Comparison of ENCODE assay signal across 16 cellular contexts in the genomic region with DNA sequence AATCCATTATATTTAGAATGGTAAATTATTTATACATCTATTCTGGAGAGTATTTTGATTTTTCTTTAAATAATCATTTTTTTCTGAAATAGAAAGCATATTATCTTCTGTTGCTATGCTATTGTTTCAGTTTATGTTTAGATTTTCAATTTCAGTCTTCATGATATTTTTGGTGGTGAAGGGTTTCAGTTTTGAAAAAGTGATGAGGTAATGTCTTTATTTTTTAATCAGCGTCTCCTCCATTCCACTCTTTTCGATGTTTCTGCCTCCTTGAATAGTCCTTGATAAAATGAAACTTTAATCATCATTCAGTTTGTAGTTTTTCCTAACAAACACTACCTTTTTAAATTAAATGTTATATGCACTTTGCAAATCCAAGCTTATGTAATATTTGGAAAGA.
A peak's percentile ranks its signal among the peaks of the same experiment; 100 is the strongest.
DNase-seq lines count a peak whose midpoint lies in the region; ATAC-seq and TF ChIP-seq lines count a peak whose summit lies in the region.
"Had no signal": no experiment of that assay in that cellular context is flagged by ENCODE, and none has a peak within 500 bp of the region (broad histone marks: within the 10 kb centered on the region; RNA-seq: fewer than 3 reads in every experiment).

No MANE protein-coding gene starts in this region.

- peak overlapping the region; percentile 20; the same call in 1 of the 2 replicates for H3K4me3 ChIP-seq in GM12865 (ENCODE audit: low read depth, low read length)
- H3K4me3 ChIP-seq: MG63, SK-N-MC, thoracic aorta had no signal

- DNase-seq in GM12865 (ENCODE audit: low read depth) (peak; percentile 51), AG08395 (ENCODE audit: low spot score) (no peak), NCI-H1417 treated with DMSO at 0.1 percent for 48 hours (lab: John Stamatoyannopoulos, UW) (no peak), AML-193 (lab: John Stamatoyannopoulos, UW) (no peak)
- no peak for DNase-seq in activated CD4-positive, alpha-beta T cell treated with anti-CD3 and anti-CD28 coated beads for 1 hour
- DNase-seq: activated CD8-positive, alpha-beta T cell treated with anti-CD3 and anti-CD28 coated beads, Interleukin-2, amount 10 ng/mL, durations not matched to agents 7 days and 5 days; hypothalamus; mesenchymal stem cell; MG63; NCI-H526 treated with DMSO at 0.1 percent for 48 hours had no signal

- TF ChIP-seq CTCF in GM12865 (IDR thresholded peaks at IDR 0.05; ENCODE audit: insufficient read depth, low read depth, low read length, missing control alignments), result no peak

- ATAC-seq in GM19372 (IDR thresholded peaks at IDR 0.05; ENCODE audit: low read depth, unreplicated experiment), result peak; percentile 84
- ATAC-seq in HG02678 (IDR thresholded peaks at IDR 0.05; ENCODE audit: unreplicated experiment), result peak; percentile 97
- ATAC-seq in HG03439 (IDR thresholded peaks at IDR 0.05; ENCODE audit: unreplicated experiment), result peak; percentile 95
- ATAC-seq: activated CD8-positive, alpha-beta T cell treated with anti-CD3 and anti-CD28 coated beads, Interleukin-2, amount 10 ng/mL, durations not matched to agents 7 days and 5 days; HCT116 had no signal
